Comparison of ENCODE assay signal across 20 cellular contexts in genomic region chr14:87233806-87234384, GRCh38.
"Had no signal": no experiment of that assay in that cellular context is flagged by ENCODE, and none has a peak within 500 bp of the region (broad histone marks: within the 10 kb centered on the region; RNA-seq: fewer than 3 reads in every experiment).

No MANE protein-coding gene starts in this region.

- H3K4me1 ChIP-seq: ascending aorta, tibial artery had no signal

- H3K4me3 ChIP-seq: ascending aorta, cardiac muscle cell, lung, tibial artery had no signal

- H3K27me3 ChIP-seq: ascending aorta, cardiac muscle cell, tibial artery had no signal

- H3K36me3 ChIP-seq: ascending aorta, cardiac muscle cell, tibial artery had no signal

- DNase-seq: activated CD4-positive, alpha-beta T cell treated with anti-CD3 and anti-CD28 coated beads, Interleukin-2, amount 10 ng/mL, durations not matched to agents 7 days and 5 days; activated CD8-positive, alpha-beta memory T cell treated with anti-CD3 and anti-CD28 coated beads, Interleukin-2, amount 50 U/mL, for 4 hours; activated naive CD4-positive, alpha-beta T cell treated with anti-CD3 and anti-CD28 coated beads for 36 hours; activated T-cell treated with anti-CD3 and anti-CD28 coated beads, Interleukin-2, amount 50 U/mL, for 4 hours; dermis blood vessel endothelial cell; effector memory CD4-positive, alpha-beta T cell; foreskin melanocyte; glutamatergic neuron; hippocampal formation; occipital lobe; posterior cingulate gyrus; retina; stimulated activated CD4-positive, alpha-beta T cell treated with anti-CD3 and anti-CD28 coated beads, Interleukin-12 subunit alpha, Interleukin-12 subunit beta, amount 100 ng/mL, for 4 hours; stimulated activated CD4-positive, alpha-beta T cell treated with anti-CD3 and anti-CD28 coated beads, Interleukin-1b, Interleukin-23, amount 100 ng/mL, for 48 hours; stimulated activated naive CD4-positive, alpha-beta T cell treated with Interleukin-2 at 50 U/mL for 16 hours; substantia nigra; tibial artery had no signal

- H3K9me3 ChIP-seq: ascending aorta had no signal

- ATAC-seq: activated T-cell treated with anti-CD3 and anti-CD28 coated beads, Interleukin-2, amount 50 U/mL, for 4 hours had no signal

- H3K27ac ChIP-seq: ascending aorta, cardiac muscle cell, tibial artery had no signal
